Comparison of ENCODE assay signal across 8 cellular contexts in genomic region chr12:27523642-27524488, GRCh38. TPM values are rescaled to one million over a fixed set of nuclear protein-coding genes. Genes with fewer than 3 reads are reported as not detected.
DNase-seq lines count a peak whose midpoint lies in the region; ATAC-seq and TF ChIP-seq lines count a peak whose summit lies in the region.

PPFIBP1 (plus strand) TSS chr12:27524206; CDS start chr12:27633397, 109,191 bp downstream.

- H3K9me3 ChIP-seq in ovary (no peaks in the 10 kb centered on the region), thyroid gland (no peaks in the 10 kb centered on the region)

- H3K36me3 ChIP-seq in ovary, result no peaks in the 10 kb centered on the region
- H3K36me3 ChIP-seq in thyroid gland, result no peaks in the 10 kb centered on the region

- TF ChIP-seq CTCF in GM12872 (IDR thresholded peaks at IDR 0.05; ENCODE audit: insufficient read depth, low read depth, low read length) (peak; percentile 49), ovary (IDR thresholded peaks at IDR 0.05) (peak in 1 of 3 donors; percentile 36), thyroid gland (IDR thresholded peaks at IDR 0.05) (peak in 4 of 6 experiments; percentile 36 to 46 (median 40))

- H3K4me3 ChIP-seq in ovary, result peak within 1 kb of the TSS; percentile 82
- peak within 1 kb of the TSS; percentile 13 to 65 (median 52) for H3K4me3 ChIP-seq in thyroid gland (replicated peaks in 1 of 3)

- TF ChIP-seq EP300 in ovary (IDR thresholded peaks at IDR 0.05), result no peak

- intact Hi-C loops in head of caudate nucleus (cut with DNase I) (loop anchor here (10.0 kb wide), 2 partner anchors 89 to 181 kb away; no protein-coding TSS in a partner anchor), ovary (cut with DNase I) (loop anchor here in 3 of 4 donors (10.0 kb wide), 3 partner anchors 59 to 101 kb away; no protein-coding TSS in a partner anchor), thyroid gland (cut with DNase I) (no loop called here)

- DNase-seq in NCI-H1417 (lab: John Stamatoyannopoulos, UW) (peak; percentile 98 to 99 (median 99)), SW 1271 (lab: John Stamatoyannopoulos, UW) (peak; percentile 97 to 99), head of caudate nucleus (peak; percentile 96 to 100 (median 100)), ovary (peak; percentile 99 to 100 (median 100)), thyroid gland (peak; percentile 99)
- DNase-seq in activated naive CD8-positive, alpha-beta T cell treated with anti-CD3 and anti-CD28 coated beads, Interleukin-2, amount 50 U/mL, for 16 hours (ENCODE audit: low read depth, low spot score), result peak; percentile 94

- TF ChIP-seq POLR2A in ovary (IDR thresholded peaks at IDR 0.05) (peak; percentile 93), thyroid gland (IDR thresholded peaks at IDR 0.05) (peak; percentile 81 to 98)

- H3K4me1 ChIP-seq in ovary (ENCODE audit: insufficient read depth), result peaks cover 25% of the 10 kb centered on the region
- H3K4me1 ChIP-seq in thyroid gland, result peaks cover 7 to 14% of the 10 kb centered on the region in 2 donors

- ATAC-seq in HG02678 (IDR thresholded peaks at IDR 0.05; ENCODE audit: unreplicated experiment), result peak; percentile 95

- no peaks in the 10 kb centered on the region for H3K27me3 ChIP-seq in ovary
- H3K27me3 ChIP-seq in thyroid gland, result no peaks in the 10 kb centered on the region

- WGBS in ovary, 3 donors, result 0 to 1% (median 0%) methylated on average over 41 of the region's 41 CpGs
- 0% methylated on average over 30 to 40 of the region's 41 CpGs for WGBS in thyroid gland, 2 donors

- peak within 1 kb of the TSS; percentile 47 to 92 for H3K27ac ChIP-seq in ovary
- H3K27ac ChIP-seq in thyroid gland, result peak within 1 kb of the TSS; percentile 88 to 97 (median 97)

RNA-seq across cellular contexts. Expression of gene PPFIBP1, which starts in this region (rescaled TPM):
- total RNA-seq in ovary, result 100 to 1,000 TPM; 105 to 216 (median 162) TPM
- polyA plus RNA-seq in ovary, result 10 to 100 TPM; 61.3 to 93.9 TPM
- total RNA-seq in thyroid gland, result 100 to 1,000 TPM; 135 to 199 (median 167) TPM

Comparison
In these comparisons a context has a peak if more than half of its experiments do, and no peak if none do; other contexts are left out.
1. Peak in every context shown above with its lines: DNase-seq, ATAC-seq, H3K4me3 ChIP-seq and H3K27ac ChIP-seq.